21 cellular contexts compared by ENCODE assay signal in the genomic region with DNA sequence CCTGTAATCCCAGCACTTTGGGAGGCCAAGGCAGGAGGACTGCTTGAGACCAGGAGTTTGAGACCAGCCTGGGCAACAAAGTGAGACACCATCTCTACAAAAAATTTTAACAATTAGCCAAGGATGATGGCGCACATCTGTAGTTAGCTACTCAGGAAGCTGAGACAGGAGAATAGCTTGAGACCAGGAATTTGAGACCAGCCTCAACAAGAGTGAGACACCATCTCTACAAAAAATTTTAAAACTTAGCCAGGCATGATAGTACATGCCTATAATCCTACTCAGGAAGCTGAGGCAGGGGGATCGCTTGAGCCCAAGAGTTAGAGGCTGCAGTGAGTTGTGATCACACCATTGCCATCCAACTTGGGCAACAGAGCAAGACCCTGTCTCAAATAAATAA.
"Had no signal": no experiment of that assay in that cellular context is flagged by ENCODE, and none has a peak within 500 bp of the region (broad histone marks: within the 10 kb centered on the region; RNA-seq: fewer than 3 reads in every experiment).

No MANE protein-coding gene starts in this region.

- H3K4me3 ChIP-seq: cardiac muscle cell, left ventricle myocardium inferior, thoracic aorta, upper lobe of right lung had no signal

- H3K36me3 ChIP-seq: cardiac muscle cell, left ventricle myocardium inferior, thoracic aorta had no signal

- H3K27me3 ChIP-seq: cardiac muscle cell, upper lobe of right lung had no signal

- H3K27ac ChIP-seq: cardiac muscle cell, left ventricle myocardium inferior, thoracic aorta, upper lobe of right lung had no signal

- DNase-seq: activated CD4-positive, alpha-beta T cell treated with anti-CD3 and anti-CD28 coated beads, Interleukin-2, amount 10 ng/mL, durations not matched to agents 7 days and 5 days; activated CD8-positive, alpha-beta memory T cell treated with anti-CD3 and anti-CD28 coated beads, Interleukin-2, amount 10 ng/mL, durations not matched to agents 7 days and 5 days; activated CD8-positive, alpha-beta T cell treated with anti-CD3 and anti-CD28 coated beads for 36 hours; activated naive CD8-positive, alpha-beta T cell treated with anti-CD3 and anti-CD28 coated beads for 36 hours; activated T-cell treated with anti-CD3 and anti-CD28 coated beads for 4 hours; amniotic stem cell; cortex of kidney; endodermal cell; erythroblast; glutamatergic neuron; hippocampal formation; left ventricle myocardium inferior; midbrain; natural killer cell; retina; stimulated activated CD4-positive, alpha-beta T cell treated with anti-CD3 and anti-CD28 coated beads, Interleukin-4, amount 100 ng/mL, for 24 hours; stimulated activated naive CD4-positive, alpha-beta T cell treated with Interleukin-2 at 50 U/mL for 16 hours; upper lobe of right lung had no signal

- FAIRE-seq: frontal cortex had no signal

- H3K9me3 ChIP-seq: left ventricle myocardium inferior, thoracic aorta, upper lobe of right lung had no signal

- ATAC-seq: activated CD8-positive, alpha-beta memory T cell treated with anti-CD3 and anti-CD28 coated beads, Interleukin-2, amount 10 ng/mL, durations not matched to agents 7 days and 5 days; activated CD8-positive, alpha-beta T cell treated with anti-CD3 and anti-CD28 coated beads for 36 hours; natural killer cell; upper lobe of right lung had no signal
